18 cellular contexts compared by ENCODE assay signal in the genomic region with DNA sequence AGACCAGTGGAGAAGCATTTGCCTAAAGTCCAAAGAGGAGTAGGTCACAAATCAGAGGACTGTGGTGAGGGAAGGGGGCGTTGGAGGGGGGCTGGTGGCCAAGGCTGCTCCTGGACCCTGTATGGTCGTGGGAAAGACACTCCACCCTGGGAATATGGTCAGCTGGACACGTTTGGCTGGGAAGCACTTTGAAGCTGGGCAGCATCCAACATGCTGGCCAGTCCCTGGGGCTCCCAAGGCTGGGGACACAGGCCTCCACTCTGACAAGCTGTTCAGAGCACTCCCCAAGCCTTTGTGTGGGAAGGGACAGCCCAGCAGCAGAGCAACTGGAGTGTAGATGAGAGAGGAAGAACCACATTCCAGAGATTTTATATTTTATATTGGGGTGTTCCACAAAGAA.
"Had no signal": no experiment of that assay in that cellular context is flagged by ENCODE, and none has a peak within 500 bp of the region (broad histone marks: within the 10 kb centered on the region; RNA-seq: fewer than 3 reads in every experiment).

No MANE protein-coding gene starts in this region.

- H3K27me3 ChIP-seq: ovary, transverse colon had no signal

- H3K36me3 Mint-ChIP-seq: activated CD8-positive, alpha-beta memory T cell treated with anti-CD3 and anti-CD28 coated beads, Interleukin-2, amount 10 ng/mL, durations not matched to agents 7 days and 5 days; activated naive CD4-positive, alpha-beta T cell treated with anti-CD3 and anti-CD28 coated beads, Interleukin-2, amount 50 U/mL, for 72 hours; mesothelial cell of epicardium had no signal

- H3K9me3 ChIP-seq: esophagus muscularis mucosa, ovary, transverse colon had no signal

- H3K4me3 ChIP-seq: coronary artery, esophagus muscularis mucosa, lung, ovary, skin epidermis, transverse colon had no signal

- DNase-seq: activated CD4-positive, alpha-beta T cell treated with anti-CD3 and anti-CD28 coated beads, Interleukin-2, amount 50 U/mL, for 48 hours; activated effector memory CD4-positive, alpha-beta T cell treated with Interleukin-2 at 50 U/mL for 16 hours; activated T-cell treated with anti-CD3 and anti-CD28 coated beads, Interleukin-2, amount 50 U/mL, for 24 hours; effector CD4-positive, alpha-beta T cell; ovary; stimulated activated CD4-positive, alpha-beta T cell treated with anti-CD3 and anti-CD28 coated beads, Interleukin-4, amount 100 ng/mL, for 4 hours; stimulated activated CD8-positive, alpha-beta memory T cell treated with anti-CD3 and anti-CD28 coated beads, Interleukin-4, amount 100 ng/mL, for 48 hours; stimulated activated naive CD8-positive, alpha-beta T cell treated with anti-CD3 and anti-CD28 coated beads, Interleukin-15, Interleukin-2, amounts not matched to agents 100 U/mL and 50 U/mL, for 24 hours; transverse colon; WERI-Rb-1 had no signal

- H3K36me3 ChIP-seq: esophagus muscularis mucosa, ovary, transverse colon, WERI-Rb-1 had no signal

- H3K9me3 Mint-ChIP-seq: activated naive CD4-positive, alpha-beta T cell treated with anti-CD3 and anti-CD28 coated beads, Interleukin-2, amount 50 U/mL, for 72 hours; activated T-cell treated with anti-CD3 and anti-CD28 coated beads, Interleukin-2, amount 50 U/mL, for 24 hours; mesothelial cell of epicardium; neural crest cell had no signal

- ATAC-seq: activated CD8-positive, alpha-beta memory T cell treated with anti-CD3 and anti-CD28 coated beads, Interleukin-2, amount 10 ng/mL, durations not matched to agents 7 days and 5 days; activated naive CD4-positive, alpha-beta T cell treated with anti-CD3 and anti-CD28 coated beads, Interleukin-2, amount 50 U/mL, for 72 hours; stimulated activated naive CD8-positive, alpha-beta T cell treated with anti-CD3 and anti-CD28 coated beads, Interleukin-15, Interleukin-2, amounts not matched to agents 100 U/mL and 50 U/mL, for 24 hours had no signal

- H3K4me1 ChIP-seq: transverse colon had no signal

- H3K4me1 Mint-ChIP-seq: activated CD8-positive, alpha-beta memory T cell treated with anti-CD3 and anti-CD28 coated beads, Interleukin-2, amount 10 ng/mL, durations not matched to agents 7 days and 5 days; mesothelial cell of epicardium; neural crest cell had no signal

- H3K27ac ChIP-seq: coronary artery, esophagus muscularis mucosa, ovary, skin epidermis, transverse colon, WERI-Rb-1 had no signal

- H3K4me3 Mint-ChIP-seq: activated CD8-positive, alpha-beta memory T cell treated with anti-CD3 and anti-CD28 coated beads, Interleukin-2, amount 10 ng/mL, durations not matched to agents 7 days and 5 days; activated T-cell treated with anti-CD3 and anti-CD28 coated beads, Interleukin-2, amount 50 U/mL, for 24 hours; mesothelial cell of epicardium; neural crest cell had no signal

- H3K27ac Mint-ChIP-seq: activated CD8-positive, alpha-beta memory T cell treated with anti-CD3 and anti-CD28 coated beads, Interleukin-2, amount 10 ng/mL, durations not matched to agents 7 days and 5 days; activated naive CD4-positive, alpha-beta T cell treated with anti-CD3 and anti-CD28 coated beads, Interleukin-2, amount 50 U/mL, for 72 hours; activated T-cell treated with anti-CD3 and anti-CD28 coated beads, Interleukin-2, amount 50 U/mL, for 24 hours; mesothelial cell of epicardium had no signal
